Comparison of ENCODE assay signal across 12 cellular contexts in genomic region chr11:64747961-64748715, GRCh38. TPM values are rescaled to one million over a fixed set of nuclear protein-coding genes. Genes with fewer than 3 reads are reported as not detected.
DNase-seq lines count a peak whose midpoint lies in the region; ATAC-seq and TF ChIP-seq lines count a peak whose summit lies in the region.
"Had no signal": no experiment of that assay in that cellular context is flagged by ENCODE, and none has a peak within 500 bp of the region (broad histone marks: within the 10 kb centered on the region; RNA-seq: fewer than 3 reads in every experiment).

No MANE protein-coding gene starts in this region.

- H3K4me3 ChIP-seq in SK-N-MC (no peak overlapping the region), foreskin fibroblast (ENCODE audit: low read depth in 1 of 2, low read length in 2 of 2) (no peak overlapping the region), stomach smooth muscle (ENCODE audit: low read length in 2 of 2) (no peak overlapping the region)
- H3K4me3 ChIP-seq: BLaER1 treated with 17β-estradiol and CSF1 and Interleukin-3, amounts not matched to agents 10 nM and 100 nM had no signal

- H3K27ac ChIP-seq in SK-N-MC = peak overlapping the region; percentile 72
- H3K27ac ChIP-seq in stomach smooth muscle (ENCODE audit: low read length) = peak overlapping the region; percentile 60

- H3K9me3 ChIP-seq in SK-N-MC (ENCODE audit: low read depth, low read length) (no peaks in the 10 kb centered on the region), stomach smooth muscle (ENCODE audit: control insufficient read depth in 2 of 2, low read length in 2 of 2) (no peaks in the 10 kb centered on the region)
- H3K9me3 ChIP-seq: BLaER1 treated with 17β-estradiol and CSF1 and Interleukin-3, amounts not matched to agents 10 nM and 100 nM had no signal

- no peaks in the 10 kb centered on the region for H3K36me3 ChIP-seq in SK-N-MC (ENCODE audit: insufficient read depth, low read length)
- H3K36me3 ChIP-seq in stomach smooth muscle (ENCODE audit: control insufficient read depth in 2 of 2, insufficient read depth in 2 of 2, low read length in 2 of 2) = peaks cover 11 to 24% of the 10 kb centered on the region in 2 donors

- no peak overlapping the region for H3K4me3 Mint-ChIP-seq in activated naive CD4-positive, alpha-beta T cell treated with anti-CD3 and anti-CD28 coated beads for 36 hours

- no peak for TF ChIP-seq CTCF in foreskin fibroblast (IDR thresholded peaks at IDR 0.05; ENCODE audit: low read depth, low read length)

- ATAC-seq in HG02852 (IDR thresholded peaks at IDR 0.05; ENCODE audit: unreplicated experiment) (no peak), GM21717 (IDR thresholded peaks at IDR 0.05; ENCODE audit: unreplicated experiment) (no peak), HG03159 (IDR thresholded peaks at IDR 0.05; ENCODE audit: unreplicated experiment) (no peak)

- peaks cover 6% of the 10 kb centered on the region for H3K36me3 Mint-ChIP-seq in activated naive CD4-positive, alpha-beta T cell treated with anti-CD3 and anti-CD28 coated beads for 36 hours (ENCODE audit: low read depth)

- intact Hi-C loops in activated naive CD4-positive, alpha-beta T cell treated with anti-CD3 and anti-CD28 coated beads for 36 hours (cut with micrococcal nuclease) = loop anchor here (5.0 kb wide), 1 partner anchor 109 kb away; no protein-coding TSS in a partner anchor

- H3K4me1 ChIP-seq in stomach smooth muscle (ENCODE audit: control insufficient read depth, insufficient read depth, low read length) = peaks cover 26% of the 10 kb centered on the region

- CTCF ChIA-PET in activated naive CD4-positive, alpha-beta T cell treated with anti-CD3 and anti-CD28 coated beads for 36 hours (lab: Charles Lee) = interaction anchor here (0.8 to 1.0 kb wide), 2 partner anchors 9 to 30 kb away, joined by 3 to 4 read pairs; partner anchors contain the start of gene SF1

- H3K27me3 ChIP-seq in stomach smooth muscle (ENCODE audit: control insufficient read depth in 1 of 2, insufficient read depth in 2 of 2, low read length in 2 of 2) = no peaks in the 10 kb centered on the region
- H3K27me3 ChIP-seq: BLaER1 treated with 17β-estradiol and CSF1 and Interleukin-3, amounts not matched to agents 10 nM and 100 nM had no signal

- no peak overlapping the region for H3K9ac ChIP-seq in SK-N-MC (ENCODE audit: insufficient read length)
- H3K9ac ChIP-seq in stomach smooth muscle (ENCODE audit: low read length in 2 of 2) = no peak overlapping the region
- H3K9ac ChIP-seq: BLaER1 treated with 17β-estradiol and CSF1 and Interleukin-3, amounts not matched to agents 10 nM and 100 nM had no signal

- DNase-seq in activated naive CD4-positive, alpha-beta T cell treated with anti-CD3 and anti-CD28 coated beads for 36 hours = no peak
- DNase-seq in activated naive CD4-positive, alpha-beta T cell treated with Interleukin-2 at 50 U/mL for 16 hours = no peak
- no peak for DNase-seq in SK-N-MC (ENCODE audit: low read depth, low spot score)
- peak; percentile 50 to 75 for DNase-seq in foreskin fibroblast
- DNase-seq: NCI-H187; stimulated activated CD4-positive, alpha-beta T cell treated with anti-CD3 and anti-CD28 coated beads, Interleukin-4, amount 100 ng/mL, for 24 hours had no signal

- H3K27ac Mint-ChIP-seq in activated naive CD4-positive, alpha-beta T cell treated with anti-CD3 and anti-CD28 coated beads for 36 hours = peak overlapping the region; percentile 39

- H3K27me3 Mint-ChIP-seq in activated naive CD4-positive, alpha-beta T cell treated with anti-CD3 and anti-CD28 coated beads for 36 hours (ENCODE audit: low read depth) = peaks cover 6% of the 10 kb centered on the region

- H3K4me1 Mint-ChIP-seq in activated naive CD4-positive, alpha-beta T cell treated with anti-CD3 and anti-CD28 coated beads for 36 hours (ENCODE audit: low read depth) = peaks cover 36% of the 10 kb centered on the region

- H3K9me3 Mint-ChIP-seq in activated naive CD4-positive, alpha-beta T cell treated with anti-CD3 and anti-CD28 coated beads for 36 hours = no peaks in the 10 kb centered on the region

RNA-seq across cellular contexts. Expression of gene RASGRP2, which starts 4.2 kb away (rescaled TPM):
- 1 to 10 TPM; 5.2 to 5.6 TPM for total RNA-seq in activated naive CD4-positive, alpha-beta T cell treated with anti-CD3 and anti-CD28 coated beads for 36 hours
- total RNA-seq: HT-29 had no signal

RNA-seq across cellular contexts. Expression of gene PYGM, which starts 11.6 kb away (rescaled TPM):
- total RNA-seq in activated naive CD4-positive, alpha-beta T cell treated with anti-CD3 and anti-CD28 coated beads for 36 hours = under 1 TPM; 0.64 to 0.89 TPM

RNA-seq across cellular contexts. Expression of gene NRXN2, which starts 25.1 kb away (rescaled TPM):
- under 1 TPM; 0.24 to 0.35 TPM for total RNA-seq in activated naive CD4-positive, alpha-beta T cell treated with anti-CD3 and anti-CD28 coated beads for 36 hours
- total RNA-seq: HT-29 had no signal

RNA-seq across cellular contexts. Expression of gene SF1, which starts 30.2 kb away (rescaled TPM):
- 100 to 1,000 TPM; 303 to 320 TPM for total RNA-seq in activated naive CD4-positive, alpha-beta T cell treated with anti-CD3 and anti-CD28 coated beads for 36 hours

RNA-seq across cellular contexts. Expression of gene MAP4K2, which starts 54.9 kb away (rescaled TPM):
- 10 to 100 TPM; 69.5 to 73.9 TPM for total RNA-seq in activated naive CD4-positive, alpha-beta T cell treated with anti-CD3 and anti-CD28 coated beads for 36 hours

Comparison
In these comparisons a context has a peak if more than half of its experiments do, and no peak if none do; other contexts are left out.
1. DNase-seq: peak in foreskin fibroblast (2 of 2); none in activated naive CD4-positive, alpha-beta T cell treated with anti-CD3 and anti-CD28 coated beads for 36 hours (single experiment), activated naive CD4-positive, alpha-beta T cell treated with Interleukin-2 at 50 U/mL for 16 hours (single experiment) and SK-N-MC (single experiment).